ENCODE assay signal across 17 cellular contexts in genomic region chr2:182368446-182368845, GRCh38. TPM values are rescaled to one million over a fixed set of nuclear protein-coding genes. Genes with fewer than 3 reads are reported as not detected.
A peak's percentile ranks its signal among the peaks of the same experiment; 100 is the strongest.
DNase-seq lines count a peak whose midpoint lies in the region; ATAC-seq, FAIRE-seq and TF ChIP-seq lines count a peak whose summit lies in the region.
"Had no signal": no experiment of that assay in that cellular context is flagged by ENCODE, and none has a peak within 500 bp of the region (broad histone marks: within the 10 kb centered on the region; RNA-seq: fewer than 3 reads in every experiment).

No MANE protein-coding gene starts in this region.

- H3K27me3 Mint-ChIP-seq in activated CD8-positive, alpha-beta T cell treated with anti-CD3 and anti-CD28 coated beads, Interleukin-2, amount 10 ng/mL, durations not matched to agents 7 days and 5 days (ENCODE audit: low read depth), result no peaks in the 10 kb centered on the region
- H3K27me3 Mint-ChIP-seq: activated naive CD8-positive, alpha-beta T cell treated with anti-CD3 and anti-CD28 coated beads for 36 hours; activated T-cell treated with anti-CD3 and anti-CD28 coated beads, Interleukin-2, amount 50 U/mL, for 24 hours had no signal

- no peak overlapping the region for H4K8ac ChIP-seq in mesenchymal stem cell (ENCODE audit: low read length)

- H2AK5ac ChIP-seq in mesenchymal stem cell (ENCODE audit: low read length, severe bottlenecking), result no peak overlapping the region

- peaks cover 0 to 2% of the 10 kb centered on the region in 2 experiments for H3K36me3 ChIP-seq in mesenchymal stem cell (ENCODE audit: control insufficient read depth in 1 of 2, insufficient read depth in 2 of 2, low read depth in 1 of 2, low read length in 2 of 2)
- H3K36me3 ChIP-seq: BE2C had no signal

- H3K27me3 ChIP-seq in mesenchymal stem cell (ENCODE audit: control insufficient read depth in 1 of 2, insufficient read depth in 1 of 2, low read length in 2 of 2), result no peaks in the 10 kb centered on the region
- H3K27me3 ChIP-seq: BE2C had no signal

- CTCF ChIA-PET in activated CD8-positive, alpha-beta T cell treated with anti-CD3 and anti-CD28 coated beads, Interleukin-2, amount 10 ng/mL, durations not matched to agents 7 days and 5 days (lab: Charles Lee), result no interaction called here

- no peak overlapping the region for H3K18ac ChIP-seq in mesenchymal stem cell (ENCODE audit: low read depth in 1 of 2, low read length in 2 of 2)

- H3K9me3 ChIP-seq in mesenchymal stem cell (ENCODE audit: control insufficient read depth, low read length), result no peaks in the 10 kb centered on the region
- H3K9me3 ChIP-seq: BE2C had no signal

- H3K9ac ChIP-seq in mesenchymal stem cell (ENCODE audit: low read length), result peak overlapping the region; percentile 79

- no peaks in the 10 kb centered on the region for H3K9me3 Mint-ChIP-seq in activated CD8-positive, alpha-beta T cell treated with anti-CD3 and anti-CD28 coated beads, Interleukin-2, amount 10 ng/mL, durations not matched to agents 7 days and 5 days (ENCODE audit: insufficient read depth)

- H3K4me2 ChIP-seq in mesenchymal stem cell (ENCODE audit: low read length, poor library complexity, severe bottlenecking), result no peak overlapping the region

- H2BK15ac ChIP-seq in mesenchymal stem cell (ENCODE audit: low read depth, poor library complexity, severe bottlenecking), result no peak overlapping the region

- H3K27ac ChIP-seq in epithelial cell of prostate (peak overlapping the region; percentile 77), mesenchymal stem cell (ENCODE audit: low read length, poor library complexity, severe bottlenecking) (no peak overlapping the region)
- H3K27ac ChIP-seq: SK-N-MC had no signal

- H3K4me3 ChIP-seq in mesenchymal stem cell (ENCODE audit: insufficient read depth in 1 of 2, low read depth in 1 of 2, low read length in 2 of 2), result no peak overlapping the region
- H3K4me3 ChIP-seq: lung, SK-N-MC had no signal

- POLR2A ChIA-PET in activated CD8-positive, alpha-beta T cell treated with anti-CD3 and anti-CD28 coated beads, Interleukin-2, amount 10 ng/mL, durations not matched to agents 7 days and 5 days (lab: Charles Lee), result no interaction called here

- no peak for TF ChIP-seq CTCF in GM20000 (IDR thresholded peaks at IDR 0.05; ENCODE audit: extremely low read depth, missing control alignments)

- H3K79me1 ChIP-seq in mesenchymal stem cell (replicated peaks; ENCODE audit: low read length, poor library complexity, severe bottlenecking), result no peaks in the 10 kb centered on the region

- no peak overlapping the region for H2AFZ ChIP-seq in mesenchymal stem cell (ENCODE audit: low read depth, low read length)

- no peak overlapping the region for H2BK5ac ChIP-seq in mesenchymal stem cell (ENCODE audit: low read depth, low read length, poor library complexity, severe bottlenecking)

- no peak overlapping the region for H3K4me3 Mint-ChIP-seq in activated CD8-positive, alpha-beta T cell treated with anti-CD3 and anti-CD28 coated beads, Interleukin-2, amount 10 ng/mL, durations not matched to agents 7 days and 5 days
- H3K4me3 Mint-ChIP-seq: activated naive CD8-positive, alpha-beta T cell treated with anti-CD3 and anti-CD28 coated beads for 36 hours; activated T-cell treated with anti-CD3 and anti-CD28 coated beads, Interleukin-2, amount 50 U/mL, for 24 hours; natural killer cell had no signal

- no peak for ATAC-seq in activated CD8-positive, alpha-beta T cell treated with anti-CD3 and anti-CD28 coated beads, Interleukin-2, amount 10 ng/mL, durations not matched to agents 7 days and 5 days
- no peak for ATAC-seq in GM21367 (IDR thresholded peaks at IDR 0.05; ENCODE audit: unreplicated experiment)
- ATAC-seq: natural killer cell had no signal

- DNase-seq in ELR (ENCODE audit: low read depth) (peak; percentile 51), RCC 7860 (ENCODE audit: low spot score) (peak; percentile 20), epithelial cell of prostate (ENCODE audit: low read depth, low spot score) (no peak), mesenchymal stem cell (peak; percentile 71), GM20000 (ENCODE audit: low spot score) (no peak)
- DNase-seq in effector CD8-positive, alpha-beta T cell (lab: John Stamatoyannopoulos, UW), result no peak
- DNase-seq in activated CD8-positive, alpha-beta T cell treated with anti-CD3 and anti-CD28 coated beads, Interleukin-2, amount 10 ng/mL, durations not matched to agents 7 days and 5 days, result no peak
- DNase-seq: activated naive CD8-positive, alpha-beta T cell treated with anti-CD3 and anti-CD28 coated beads for 36 hours; activated T-cell treated with anti-CD3 and anti-CD28 coated beads, Interleukin-2, amount 50 U/mL, for 24 hours; BE2C; Karpas-422; natural killer cell; NCI-H524 had no signal

- no peak overlapping the region for H3K14ac ChIP-seq in mesenchymal stem cell (ENCODE audit: low read length in 2 of 2)

- H4K91ac ChIP-seq in mesenchymal stem cell (ENCODE audit: low read length), result no peak overlapping the region

- peaks cover 1% of the 10 kb centered on the region for H3K4me1 ChIP-seq in mesenchymal stem cell (ENCODE audit: control insufficient read depth, insufficient read depth, low read depth, low read length)
- H3K4me1 ChIP-seq: BE2C had no signal

- no peak overlapping the region for H3K27ac Mint-ChIP-seq in activated CD8-positive, alpha-beta T cell treated with anti-CD3 and anti-CD28 coated beads, Interleukin-2, amount 10 ng/mL, durations not matched to agents 7 days and 5 days
- H3K27ac Mint-ChIP-seq: activated naive CD8-positive, alpha-beta T cell treated with anti-CD3 and anti-CD28 coated beads for 36 hours; activated T-cell treated with anti-CD3 and anti-CD28 coated beads, Interleukin-2, amount 50 U/mL, for 24 hours; natural killer cell had no signal

- no peak overlapping the region for H2BK120ac ChIP-seq in mesenchymal stem cell (ENCODE audit: low read depth, low read length)

- no peaks in the 10 kb centered on the region for H3K4me1 Mint-ChIP-seq in activated CD8-positive, alpha-beta T cell treated with anti-CD3 and anti-CD28 coated beads, Interleukin-2, amount 10 ng/mL, durations not matched to agents 7 days and 5 days (ENCODE audit: low read depth)
- H3K4me1 Mint-ChIP-seq: activated naive CD8-positive, alpha-beta T cell treated with anti-CD3 and anti-CD28 coated beads for 36 hours; natural killer cell had no signal

- peak; percentile 85 for FAIRE-seq in RCC 7860 (lab: Jason Lieb, UNC)

- no peak overlapping the region for H3K4ac ChIP-seq in mesenchymal stem cell (ENCODE audit: low read depth in 1 of 2, low read length in 2 of 2)

- H3K36me3 Mint-ChIP-seq in activated CD8-positive, alpha-beta T cell treated with anti-CD3 and anti-CD28 coated beads, Interleukin-2, amount 10 ng/mL, durations not matched to agents 7 days and 5 days (ENCODE audit: low read depth), result no peaks in the 10 kb centered on the region
- H3K36me3 Mint-ChIP-seq: activated naive CD8-positive, alpha-beta T cell treated with anti-CD3 and anti-CD28 coated beads for 36 hours; natural killer cell had no signal

- H2BK12ac ChIP-seq in mesenchymal stem cell (ENCODE audit: low read length in 2 of 2), result no peak overlapping the region

- H3K23ac ChIP-seq in mesenchymal stem cell (ENCODE audit: low read length in 2 of 2), result no peak overlapping the region

RNA-seq across cellular contexts. Expression of gene PDE1A, which starts 58.4 kb away (rescaled TPM):
- polyA plus RNA-seq in mesenchymal stem cell (2013, experiment 1 of 2), result 7.7 TPM
- 8.7 TPM for polyA plus RNA-seq in mesenchymal stem cell (2013, experiment 2 of 2)
- not detected for total RNA-seq in activated CD8-positive, alpha-beta T cell treated with anti-CD3 and anti-CD28 coated beads, Interleukin-2, amount 10 ng/mL, durations not matched to agents 7 days and 5 days
- total RNA-seq: activated naive CD8-positive, alpha-beta T cell treated with anti-CD3 and anti-CD28 coated beads for 36 hours; natural killer cell; OCI-LY7 had no signal

Comparison
In these comparisons a context has a peak if more than half of its experiments do, and no peak if none do; other contexts are left out.
1. DNase-seq: peak in ELR (single experiment), RCC 7860 (single experiment) and mesenchymal stem cell (single experiment); none in epithelial cell of prostate (single experiment), effector CD8-positive, alpha-beta T cell (single experiment), GM20000 (single experiment) and activated CD8-positive, alpha-beta T cell treated with anti-CD3 and anti-CD28 coated beads, Interleukin-2, amount 10 ng/mL, durations not matched to agents 7 days and 5 days (single experiment).